In genomic region chr3:157572559-157573270, GRCh38 we compare ENCODE assay signal across 8 cellular contexts.
DNase-seq lines count a peak whose midpoint lies in the region; TF ChIP-seq lines count a peak whose summit lies in the region.

No MANE protein-coding gene starts in this region.

- CTCF ChIA-PET in HEK293 (lab: Yijun Ruan, JAX), result interaction anchor here (0.6 to 5.1 kb wide), 30 partner anchors 9 to 1542 kb away, joined by 3 to 75 read pairs (median 4); no protein-coding TSS in a partner anchor

- no peaks in the 10 kb centered on the region; the same call in 1 of the 2 replicates for H3K4me1 ChIP-seq in HEK293 (ENCODE audit: control insufficient read depth, insufficient read depth, low read length)
- no peaks in the 10 kb centered on the region for H3K4me1 ChIP-seq in MM.1S (ENCODE audit: low read length)

- H3K9ac ChIP-seq in MM.1S (ENCODE audit: low read length), result no peak overlapping the region

- H3K27me3 Mint-ChIP-seq in osteocyte (ENCODE audit: unreplicated experiment), result peaks cover 22% of the 10 kb centered on the region

- H3K4me3 ChIP-seq in HEK293 (ENCODE audit: low read depth, low read length) (no peak overlapping the region), MM.1S (ENCODE audit: low read length) (no peak overlapping the region), fibroblast of mammary gland (ENCODE audit: control insufficient read depth, low read depth, low read length) (no peak overlapping the region)

- no peak overlapping the region for H2AFZ ChIP-seq in MM.1S (ENCODE audit: low read length)

- no peaks in the 10 kb centered on the region for H3K9me3 Mint-ChIP-seq in osteocyte (ENCODE audit: unreplicated experiment)

- H3K36me3 Mint-ChIP-seq in osteocyte (ENCODE audit: unreplicated experiment), result no peaks in the 10 kb centered on the region

- in situ Hi-C loops in SK-MEL-5 (cut with HindIII; ENCODE audit: low pct_unique_long_range_greater_than_20kb, low sequenced_read_pairs), result no loop called here

- peaks cover 5% of the 10 kb centered on the region for H3K4me1 Mint-ChIP-seq in osteocyte (ENCODE audit: unreplicated experiment)

- H4K20me1 ChIP-seq in MM.1S (ENCODE audit: insufficient read depth, low read length), result no peaks in the 10 kb centered on the region

- no peak overlapping the region for H3K27ac Mint-ChIP-seq in osteocyte (ENCODE audit: unreplicated experiment)

- H3K36me3 ChIP-seq in HEK293 (ENCODE audit: control insufficient read depth in 2 of 2, insufficient read depth in 1 of 2, low read length in 2 of 2) (no peaks in the 10 kb centered on the region), MM.1S (replicated peaks; ENCODE audit: insufficient read depth, low read length) (no peaks in the 10 kb centered on the region)

- no peaks in the 10 kb centered on the region for H3K9me2 ChIP-seq in MM.1S (replicated peaks; ENCODE audit: insufficient read depth, low read length)

- H3K4me2 ChIP-seq in MM.1S (ENCODE audit: low read depth, low read length), result no peak overlapping the region

- H3K9me3 ChIP-seq in HEK293 (ENCODE audit: control insufficient read depth, insufficient read depth, low read depth, low read length) (no peaks in the 10 kb centered on the region), MM.1S (replicated peaks; ENCODE audit: insufficient read depth, low read length) (no peaks in the 10 kb centered on the region)

- no peaks in the 10 kb centered on the region for H3F3A ChIP-seq in MM.1S (ENCODE audit: insufficient read depth, low read length)

- POLR2A ChIA-PET in HEK293 (lab: Yijun Ruan, JAX), result no interaction called here

- H3K27ac ChIP-seq in HEK293 (ENCODE audit: extremely low read depth, low read depth, low read length) (no peak overlapping the region), MM.1S (ENCODE audit: low read length) (no peak overlapping the region)

- H3K27me3 ChIP-seq in MM.1S (replicated peaks; ENCODE audit: insufficient read depth, low read length), result no peaks in the 10 kb centered on the region; the same call in 1 of the 2 replicates

- peak; percentile 14 to 17 for DNase-seq in stimulated activated CD4-positive, alpha-beta T cell treated with anti-CD3 and anti-CD28 coated beads, Interleukin-2, amount 100 ng/mL, for 48 hours
- no peak for DNase-seq in stimulated activated CD4-positive, alpha-beta T cell treated with anti-CD3 and anti-CD28 coated beads, Interleukin-4, amount 100 ng/mL, for 1 hour
- DNase-seq in MM.1S, result peak; percentile 56
- peak; percentile 76 for DNase-seq in SK-MEL-5 (ENCODE audit: low read depth, low spot score)
- DNase-seq in fibroblast of mammary gland (ENCODE audit: low read depth), result peak; percentile 71
- DNase-seq in osteocyte (ENCODE audit: extremely low spot score, unreplicated experiment), result no peak
- DNase-seq in dedifferentiated amniotic fluid mesenchymal stem cell (ENCODE audit: extremely low spot score), result no peak

- H3K4me3 Mint-ChIP-seq in osteocyte (ENCODE audit: unreplicated experiment), result no peak overlapping the region

- H3K79me2 ChIP-seq in MM.1S (ENCODE audit: low read length), result no peaks in the 10 kb centered on the region

- TF ChIP-seq CTCF in HEK293 (tag by site-specific recombination; IDR thresholded peaks at IDR 0.05) (no peak), MM.1S (IDR thresholded peaks at IDR 0.05; ENCODE audit: low read length) (peak; percentile 97), fibroblast of mammary gland (conservative IDR thresholded peaks at IDR 0.05; ENCODE audit: control insufficient read depth, insufficient read depth, low read depth, low read length) (peak; percentile 90), osteocyte (IDR thresholded peaks at IDR 0.05) (peak; percentile 74)

TF ChIP-seq in HEK293, 187 proteins besides CTCF, POLR2A, EP300 and RAD21:
- TF ChIP-seq ZNF704 (tag by site-specific recombination; IDR thresholded peaks at IDR 0.05) (no peak), ZNF654 (tag by site-specific recombination; IDR thresholded peaks at IDR 0.05; ENCODE audit: low read depth) (peak; percentile 41; the same call in 1 of the 2 replicates)

Comparison
In these comparisons a context has a peak if more than half of its experiments do, and no peak if none do; other contexts are left out.
1. DNase-seq: peak in stimulated activated CD4-positive, alpha-beta T cell treated with anti-CD3 and anti-CD28 coated beads, Interleukin-2, amount 100 ng/mL, for 48 hours (2 of 2), MM.1S (single experiment), SK-MEL-5 (single experiment) and fibroblast of mammary gland (single experiment); none in stimulated activated CD4-positive, alpha-beta T cell treated with anti-CD3 and anti-CD28 coated beads, Interleukin-4, amount 100 ng/mL, for 1 hour (single experiment), osteocyte (single experiment) and dedifferentiated amniotic fluid mesenchymal stem cell (single experiment).